In the genomic region with DNA sequence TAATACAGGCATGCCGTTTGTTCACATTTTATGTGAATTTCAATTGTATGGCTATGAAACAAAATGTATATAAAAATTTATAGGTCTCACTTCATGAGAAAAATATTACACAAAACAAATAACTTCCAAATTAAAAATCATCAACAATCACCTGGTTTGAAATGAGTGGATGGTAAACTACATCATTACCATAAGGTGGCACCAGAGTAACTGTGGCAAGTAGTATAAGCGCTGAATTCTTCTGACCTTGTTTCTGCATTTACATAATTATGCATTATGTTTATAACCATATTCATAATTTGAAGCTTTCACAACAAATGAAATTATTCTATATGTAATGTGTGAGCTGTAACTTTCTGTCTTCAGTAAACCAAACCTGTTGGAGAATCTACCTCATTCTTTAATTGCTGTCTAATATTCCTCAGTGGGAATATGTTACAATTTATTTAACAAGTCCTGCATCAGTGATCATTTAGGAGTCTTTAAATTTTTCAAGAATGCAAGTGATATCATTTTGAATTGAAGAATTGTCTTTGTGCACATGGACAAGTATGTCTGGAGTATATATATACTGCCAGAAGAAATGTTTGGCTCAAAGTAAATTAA, we compare ENCODE assay signal across 13 cellular contexts. TPM values are rescaled to one million over a fixed set of nuclear protein-coding genes. Genes with fewer than 3 reads are reported as not detected.
DNase-seq lines count a peak whose midpoint lies in the region; ATAC-seq, FAIRE-seq and TF ChIP-seq lines count a peak whose summit lies in the region.
"Had no signal": no experiment of that assay in that cellular context is flagged by ENCODE, and none has a peak within 500 bp of the region (broad histone marks: within the 10 kb centered on the region; RNA-seq: fewer than 3 reads in every experiment).

No MANE protein-coding gene starts in this region.

- no peak overlapping the region for H3K23ac ChIP-seq in H1 (ENCODE audit: insufficient read length)

- no peaks in the 10 kb centered on the region for H3F3A ChIP-seq in Loucy (ENCODE audit: low read depth)

- no peak for TF ChIP-seq POLR2A in A549 (IDR thresholded peaks at IDR 0.05; ENCODE audit: low read length)
- TF ChIP-seq POLR2A in H1 (IDR thresholded peaks at IDR 0.05; ENCODE audit: control extremely low read depth in 1 of 2, low read depth in 2 of 2, low read length in 2 of 2) = no peak

- no peaks in the 10 kb centered on the region for H3K9me2 ChIP-seq in Loucy (replicated peaks; ENCODE audit: low read depth, low read length)

- no peaks in the 10 kb centered on the region for H3K36me3 ChIP-seq in Loucy (ENCODE audit: insufficient read depth, low read length)
- H3K36me3 ChIP-seq in H1 (ENCODE audit: control insufficient read depth in 2 of 4, insufficient read depth in 4 of 4, low read length in 3 of 4) = no peaks in the 10 kb centered on the region
- H3K36me3 ChIP-seq: gastrocnemius medialis had no signal

- no peak overlapping the region for H2BK12ac ChIP-seq in H1 (ENCODE audit: low read depth, low read length)

- H3K27me3 ChIP-seq in Loucy (ENCODE audit: insufficient read depth, low read length, poor library complexity, severe bottlenecking) = no peaks in the 10 kb centered on the region
- H3K27me3 ChIP-seq in H1 (replicated peaks in 1 of 4; ENCODE audit: control insufficient read depth in 3 of 4, extremely low read depth in 1 of 4, insufficient read depth in 3 of 4, low read length in 3 of 4) = no peaks in the 10 kb centered on the region
- H3K27me3 ChIP-seq: gastrocnemius medialis had no signal

- POLR2A ChIA-PET in A549 (lab: Yijun Ruan, JAX) = no interaction called here
- POLR2A ChIA-PET in H1 (lab: Charles Lee; ENCODE audit: partially characterized antibody) = no interaction called here

- no peak overlapping the region for H2AK5ac ChIP-seq in H1 (ENCODE audit: low read depth, low read length)

- no peak overlapping the region for H3K9ac ChIP-seq in Loucy (ENCODE audit: low read depth, low read length, poor library complexity, severe bottlenecking)
- no peak overlapping the region for H3K9ac ChIP-seq in H1 (replicated peaks in 1 of 4; ENCODE audit: extremely low read depth in 1 of 4, low read depth in 3 of 4, low read length in 3 of 4)

- FAIRE-seq in A549 (lab: Jason Lieb, UNC) = no peak
- FAIRE-seq in H1 (lab: Jason Lieb, UNC) = no peak
- FAIRE-seq: RCC 7860 had no signal

- no peak overlapping the region for H2BK20ac ChIP-seq in H1 (ENCODE audit: low read length)

- no peak overlapping the region for H3K14ac ChIP-seq in H1 (ENCODE audit: insufficient read length)

- H4K8ac ChIP-seq in H1 (ENCODE audit: extremely low read depth, insufficient read depth, low read length) = no peak overlapping the region

- TF ChIP-seq EP300 in A549 (IDR thresholded peaks at IDR 0.05) (no peak), H1 (IDR thresholded peaks at IDR 0.05; ENCODE audit: borderline replicate concordance in 1 of 2, low read depth in 2 of 2, low read length in 2 of 2) (no peak)

- H3K79me2 ChIP-seq in Loucy (ENCODE audit: insufficient read depth, low read length) = no peaks in the 10 kb centered on the region
- H3K79me2 ChIP-seq in H1 (ENCODE audit: control insufficient read depth in 1 of 2, insufficient read depth in 2 of 2, low read length in 2 of 2) = no peaks in the 10 kb centered on the region

- H4K91ac ChIP-seq in H1 (replicated peaks; ENCODE audit: insufficient read length, low read length) = no peak overlapping the region

- H2BK120ac ChIP-seq in H1 (replicated peaks; ENCODE audit: low read depth, low read length) = no peak overlapping the region

- DNase-seq in A549 (ENCODE audit: low read depth in 1 of 2, low spot score in 1 of 2) = peak in 1 of 2 experiments; percentile 17
- DNase-seq in H1 (ENCODE audit: low read depth in 1 of 2, low spot score in 2 of 2) = no peak
- no peak for DNase-seq in stimulated activated CD4-positive, alpha-beta T cell treated with anti-CD3 and anti-CD28 coated beads, Interleukin-1b, Interleukin-23, amount 100 ng/mL, for 48 hours
- DNase-seq in stimulated activated CD4-positive, alpha-beta T cell treated with anti-CD3 and anti-CD28 coated beads, Interleukin-12 subunit alpha, Interleukin-12 subunit beta, amount 100 ng/mL, for 4 hours = no peak
- no peak for DNase-seq in NCI-H345 treated with DMSO at 0.1 percent for 48 hours (lab: John Stamatoyannopoulos, UW; ENCODE audit: unreplicated experiment)
- DNase-seq: activated CD4-positive, alpha-beta T cell treated with anti-CD3 and anti-CD28 coated beads, Interleukin-2, amount 50 U/mL, for 48 hours; anterior cingulate cortex; DMS79 treated with DMSO at 0.1 percent for 48 hours; gastrocnemius medialis had no signal

- no peak overlapping the region for H2BK5ac ChIP-seq in H1 (ENCODE audit: low read depth, low read length)

- H3K79me1 ChIP-seq in H1 (ENCODE audit: low read depth, low read length) = no peaks in the 10 kb centered on the region

- 1% methylated on average over 2 of the region's 2 CpGs for WGBS in A549 (ENCODE audit: missing lambda C conversion rate)
- 84% methylated on average over 2 of the region's 2 CpGs; no CpG with 5 or more reads in 1 of the 2 experiments for WGBS in H1 (ENCODE audit: extremely low coverage in 1 of 2, insufficient coverage in 1 of 2, insufficient read length in 1 of 2, insufficient replicate concordance in 2 of 2, low coverage in 1 of 2, low lambda C conversion rate in 2 of 2, missing lambda C conversion rate in 1 of 2), 2 experiments

- no peak overlapping the region for H3K4ac ChIP-seq in H1 (replicated peaks; ENCODE audit: insufficient read length, low read depth, low read length)

- TF ChIP-seq RAD21 in A549 (conservative IDR thresholded peaks at IDR 0.05 in 1 of 2, IDR thresholded peaks at IDR 0.05 in 1 of 2) (peak in 1 of 2 experiments; percentile 43; a peak in 3 of 5 replicates), H1 (IDR thresholded peaks at IDR 0.05 in 1 of 2, conservative IDR thresholded peaks at IDR 0.05 in 1 of 2; ENCODE audit: low read depth in 2 of 2, low read length in 2 of 2) (peak; percentile 54 to 60)

- H3K27ac ChIP-seq in A549 (no peak overlapping the region), H1 (ENCODE audit: low read depth, low read length) (no peak overlapping the region)
- H3K27ac ChIP-seq: gastrocnemius medialis had no signal

- no peak for ATAC-seq in A549
- no peak for ATAC-seq in GM21786 (IDR thresholded peaks at IDR 0.05; ENCODE audit: unreplicated experiment)
- ATAC-seq: gastrocnemius medialis had no signal

- H2AFZ ChIP-seq in Loucy (ENCODE audit: low read length) (no peak overlapping the region), H1 (ENCODE audit: low read length) (no peak overlapping the region)

- H4K5ac ChIP-seq in H1 (ENCODE audit: insufficient read length, low read depth, low read length) = no peak overlapping the region

- no peak overlapping the region for H3K56ac ChIP-seq in H1 (replicated peaks; ENCODE audit: insufficient read length, low read depth, low read length)

- H3K9me3 ChIP-seq in A549 (no peaks in the 10 kb centered on the region), Loucy (ENCODE audit: insufficient read depth, low read depth, low read length) (no peaks in the 10 kb centered on the region), H1 (ENCODE audit: insufficient read depth in 2 of 2, low read depth in 1 of 2, low read length in 1 of 2) (no peaks in the 10 kb centered on the region)
- H3K9me3 ChIP-seq: gastrocnemius medialis had no signal

- H3K23me2 ChIP-seq in H1 (ENCODE audit: low read depth, low read length) = no peaks in the 10 kb centered on the region

- no peak overlapping the region for H3K4me2 ChIP-seq in A549
- H3K4me2 ChIP-seq in Loucy (ENCODE audit: low read depth, low read length, poor library complexity, severe bottlenecking) = no peak overlapping the region
- no peak overlapping the region for H3K4me2 ChIP-seq in H1 (ENCODE audit: insufficient read depth in 1 of 2, low read depth in 2 of 2, low read length in 2 of 2)

- CTCF ChIA-PET in A549 (lab: Yijun Ruan, JAX) (no interaction called here), H1 (lab: Charles Lee; ENCODE audit: partially characterized antibody) (interaction anchor here (0.6 to 1.1 kb wide), 3 partner anchors 34 to 291 kb away, joined by 3 to 4 read pairs (median 3); no protein-coding TSS in a partner anchor)

- TF ChIP-seq CTCF in A549 (IDR thresholded peaks at IDR 0.05) (peak; percentile 34), GM12872 (IDR thresholded peaks at IDR 0.05; ENCODE audit: insufficient read depth, low read depth, low read length) (peak; percentile 34; the same call in 1 of the 3 replicates), Loucy (conservative IDR thresholded peaks at IDR 0.05; ENCODE audit: low read length) (peak; percentile 73), H1 (IDR thresholded peaks at IDR 0.05; ENCODE audit: control extremely low read depth in 1 of 3, insufficient read depth in 1 of 3, low read depth in 1 of 3, low read length in 3 of 3) (peak in 2 of 3 experiments; percentile 18 to 43; a peak in 2 of 4 replicates)

- H4K20me1 ChIP-seq in Loucy (ENCODE audit: insufficient read depth, low read length, poor library complexity, severe bottlenecking) = no peaks in the 10 kb centered on the region
- no peaks in the 10 kb centered on the region for H4K20me1 ChIP-seq in H1 (replicated peaks in 1 of 2; ENCODE audit: control insufficient read depth in 1 of 2, insufficient read depth in 2 of 2, low read length in 2 of 2)

- H3K4me1 ChIP-seq in A549 = no peaks in the 10 kb centered on the region
- peaks cover 21% of the 10 kb centered on the region for H3K4me1 ChIP-seq in Loucy (ENCODE audit: insufficient read depth, low read length, poor library complexity, severe bottlenecking)
- peaks cover 0 to 3% (median 0%) of the 10 kb centered on the region in 4 experiments; a peak in 1 of 7 replicates for H3K4me1 ChIP-seq in H1 (replicated peaks in 1 of 4; ENCODE audit: control insufficient read depth in 3 of 4, insufficient read depth in 4 of 4, low read length in 3 of 4)
- H3K4me1 ChIP-seq: gastrocnemius medialis had no signal

- H3K4me3 ChIP-seq in A549 (no peak overlapping the region), Loucy (ENCODE audit: low read length, poor library complexity, severe bottlenecking) (no peak overlapping the region), H1 (ENCODE audit: extremely low read depth in 1 of 4, insufficient read depth in 2 of 4, low read depth in 3 of 4, low read length in 4 of 4) (no peak overlapping the region)
- H3K4me3 ChIP-seq: gastrocnemius medialis had no signal

- no peak overlapping the region for H3K18ac ChIP-seq in H1 (ENCODE audit: extremely low read depth, low read length)

- H2BK15ac ChIP-seq in H1 (ENCODE audit: low read length) = no peak overlapping the region

RNA-seq across cellular contexts. Expression of a gene that starts 55.2 kb away (rescaled TPM):
- not detected in 2 replicates for polyA plus RNA-seq in A549 (2011; rRNA removed)
- polyA plus RNA-seq in A549 (2012; cell fraction: cytosol; rRNA removed) = not detected in 2 replicates
- not detected in 2 replicates for polyA plus RNA-seq in A549 (2012; cell fraction: nucleus; rRNA removed)
- polyA plus RNA-seq in A549 (2017; fragmentation: RNase III; extraction: RNeasy Plus Mini Kit Qiagen cat#74134 plus additional on column Dnase treatment) = not detected in 3 replicates
- not detected in 2 replicates for polyA minus RNA-seq in A549 (2011; rRNA and poly(A)+ RNA removed)
- not detected in 2 replicates for total RNA-seq in H1 (2021; fragmentation: NEBNext Ultra II Directional; extraction: Animal tissue kit (Norgen Biotek cat#: 25700))
- 0.02 TPM in 1 of 2 replicates, not detected in the other for polyA plus RNA-seq in H1 (2011; rRNA removed)
- polyA plus RNA-seq in H1 (2011; cell fraction: cytosol; rRNA removed) = 0.01 TPM
- not detected for polyA plus RNA-seq in H1 (2011; cell fraction: nucleus; rRNA removed)
- 0.07 to 0.18 TPM in 2 of 4 replicates, not detected in the others for polyA plus RNA-seq in H1 (2012, experiment 1 of 2)
- polyA plus RNA-seq in H1 (2012, experiment 2 of 2) = not detected
- polyA plus RNA-seq in H1 (2013, experiment 1 of 2) = not detected
- polyA plus RNA-seq in H1 (2013, experiment 2 of 2) = not detected
- polyA minus RNA-seq in H1 (2011; rRNA and poly(A)+ RNA removed) = 0.03 TPM in 1 of 2 replicates, not detected in the other
- not detected for polyA minus RNA-seq in H1 (2011; cell fraction: cytosol; rRNA and poly(A)+ RNA removed)
- not detected for polyA minus RNA-seq in H1 (2011; cell fraction: nucleus; rRNA and poly(A)+ RNA removed)
